19 cellular contexts compared by ENCODE assay signal in the genomic region with DNA sequence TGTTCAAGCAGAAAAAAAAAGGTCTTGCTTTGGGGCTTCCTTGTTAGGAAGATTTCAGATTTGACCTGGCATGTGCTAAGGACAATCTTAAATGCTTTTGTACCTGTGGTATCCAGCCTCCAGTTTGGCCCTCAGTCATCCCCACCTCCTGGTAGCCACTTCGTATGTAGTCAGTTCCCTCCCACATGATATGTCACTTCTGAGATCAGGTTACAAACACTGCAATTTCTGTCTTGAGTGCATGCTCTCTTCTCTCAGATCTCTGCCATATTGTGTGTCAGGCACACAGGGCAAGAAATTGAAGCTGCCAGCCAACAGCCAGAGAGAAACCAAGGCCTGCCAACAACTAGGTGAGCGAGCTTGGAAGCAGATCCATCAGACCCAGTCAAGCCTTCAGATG.
A peak's percentile ranks its signal among the peaks of the same experiment; 100 is the strongest.
DNase-seq lines count a peak whose midpoint lies in the region; ATAC-seq and TF ChIP-seq lines count a peak whose summit lies in the region.
"Had no signal": no experiment of that assay in that cellular context is flagged by ENCODE, and none has a peak within 500 bp of the region (broad histone marks: within the 10 kb centered on the region; RNA-seq: fewer than 3 reads in every experiment).

No MANE protein-coding gene starts in this region.

- peaks cover 2% of the 10 kb centered on the region for H3K27me3 Mint-ChIP-seq in endothelial cell (ENCODE audit: unreplicated experiment)

- H3K27ac Mint-ChIP-seq in endothelial cell (ENCODE audit: unreplicated experiment) = no peak overlapping the region
- H3K27ac Mint-ChIP-seq: CD4-positive, CD25-positive, alpha-beta regulatory T cell; GM23338 had no signal

- no peak overlapping the region for H3K4me3 Mint-ChIP-seq in endothelial cell (ENCODE audit: unreplicated experiment)
- H3K4me3 Mint-ChIP-seq: CD4-positive, CD25-positive, alpha-beta regulatory T cell; GM23338 had no signal

- H3K9me3 Mint-ChIP-seq in endothelial cell (ENCODE audit: unreplicated experiment) = no peaks in the 10 kb centered on the region

- peak; percentile 1 for DNase-seq in DMS53 treated with DMSO at 0.1 percent for 48 hours (lab: John Stamatoyannopoulos, UW; ENCODE audit: unreplicated experiment)
- DNase-seq in ELR (ENCODE audit: low read depth) = peak; percentile 5
- peak; percentile 1 for DNase-seq in LHCN-M2 (ENCODE audit: low read depth)
- DNase-seq in RKO (ENCODE audit: low spot score) = peak; percentile 14
- no peak for DNase-seq in endothelial cell (ENCODE audit: low spot score)
- DNase-seq: CD4-positive, CD25-positive, alpha-beta regulatory T cell; Kasumi-1; MM.1S; NCI-H1048; NCI-H1417 treated with DMSO at 0.1 percent for 48 hours; NCI-H187; NCI-H446; NCI-H526 treated with DMSO at 0.1 percent for 48 hours; SIG-M5; SK-N-SH; T-helper 2 cell had no signal

- peaks cover 17% of the 10 kb centered on the region for H3K36me3 Mint-ChIP-seq in endothelial cell (ENCODE audit: low read depth, unreplicated experiment)
- H3K36me3 Mint-ChIP-seq: CD4-positive, CD25-positive, alpha-beta regulatory T cell had no signal

- ATAC-seq in GM21529 (IDR thresholded peaks at IDR 0.05; ENCODE audit: unreplicated experiment) = no peak
- ATAC-seq in HG02840 (IDR thresholded peaks at IDR 0.05; ENCODE audit: low FRiP score, unreplicated experiment) = no peak
- ATAC-seq: GM23338 had no signal

- H3K4me1 Mint-ChIP-seq in endothelial cell (ENCODE audit: unreplicated experiment) = peaks cover 28% of the 10 kb centered on the region

- TF ChIP-seq CTCF in endothelial cell (IDR thresholded peaks at IDR 0.05; ENCODE audit: unreplicated experiment) = no peak
